8 cellular contexts compared by ENCODE assay signal in genomic region chr2:175203621-175204496, GRCh38. TPM values are rescaled to one million over a fixed set of nuclear protein-coding genes. Genes with fewer than 3 reads are reported as not detected.
DNase-seq lines count a peak whose midpoint lies in the region; ATAC-seq and TF ChIP-seq lines count a peak whose summit lies in the region.

No MANE protein-coding gene starts in this region.

- peaks cover 8% of the 10 kb centered on the region for H3K27me3 Mint-ChIP-seq in activated naive CD4-positive, alpha-beta T cell treated with anti-CD3 and anti-CD28 coated beads, Interleukin-2, amount 10 ng/mL, durations not matched to agents 7 days and 5 days

- no peaks in the 10 kb centered on the region for H3K36me3 Mint-ChIP-seq in activated naive CD4-positive, alpha-beta T cell treated with anti-CD3 and anti-CD28 coated beads, Interleukin-2, amount 10 ng/mL, durations not matched to agents 7 days and 5 days

- TF ChIP-seq CTCF in DOHH2 (IDR thresholded peaks at IDR 0.05; ENCODE audit: low read depth, low read length, poor library complexity, severe bottlenecking) = peak; percentile 64

- peak overlapping the region; percentile 92 for H2AFZ ChIP-seq in Karpas-422 (ENCODE audit: low read length)

- H3K9me3 Mint-ChIP-seq in activated naive CD4-positive, alpha-beta T cell treated with anti-CD3 and anti-CD28 coated beads, Interleukin-2, amount 10 ng/mL, durations not matched to agents 7 days and 5 days = no peaks in the 10 kb centered on the region

- ATAC-seq in GM21529 (IDR thresholded peaks at IDR 0.05; ENCODE audit: unreplicated experiment) = peak; percentile 79
- no peak for ATAC-seq in GM21737 (IDR thresholded peaks at IDR 0.05; ENCODE audit: unreplicated experiment)

- no peaks in the 10 kb centered on the region for H3K4me1 ChIP-seq in DOHH2 (ENCODE audit: control insufficient read depth, low read length)
- H3K4me1 ChIP-seq in Karpas-422 (ENCODE audit: low read length) = peaks cover 7% of the 10 kb centered on the region; the same call in 1 of the 2 replicates

- no peaks in the 10 kb centered on the region for H3F3A ChIP-seq in DOHH2 (ENCODE audit: control insufficient read depth, insufficient read depth)

- H3K4me3 Mint-ChIP-seq in activated naive CD4-positive, alpha-beta T cell treated with anti-CD3 and anti-CD28 coated beads, Interleukin-2, amount 10 ng/mL, durations not matched to agents 7 days and 5 days = no peak overlapping the region

- H3K9me3 ChIP-seq in DOHH2 (ENCODE audit: control insufficient read depth, insufficient read depth, low read length) (no peaks in the 10 kb centered on the region), Karpas-422 (ENCODE audit: low read length) (no peaks in the 10 kb centered on the region)

- no peaks in the 10 kb centered on the region for H3K9me2 ChIP-seq in DOHH2 (replicated peaks; ENCODE audit: control insufficient read depth, low read length)
- H3K9me2 ChIP-seq in Karpas-422 (replicated peaks; ENCODE audit: insufficient read depth, low read length) = no peaks in the 10 kb centered on the region

- H3K79me2 ChIP-seq in DOHH2 (ENCODE audit: control insufficient read depth, low read length) (no peaks in the 10 kb centered on the region), Karpas-422 (ENCODE audit: low read length) (no peaks in the 10 kb centered on the region)

- no peak overlapping the region for H3K27ac Mint-ChIP-seq in activated naive CD4-positive, alpha-beta T cell treated with anti-CD3 and anti-CD28 coated beads, Interleukin-2, amount 10 ng/mL, durations not matched to agents 7 days and 5 days

- no peak overlapping the region for H3K9ac ChIP-seq in Karpas-422 (ENCODE audit: low read length)

- peak; percentile 87 for DNase-seq in Karpas-422
- peak; percentile 62 for DNase-seq in RPMI7951 (ENCODE audit: low read depth)
- DNase-seq in activated naive CD4-positive, alpha-beta T cell treated with anti-CD3 and anti-CD28 coated beads, Interleukin-2, amount 10 ng/mL, durations not matched to agents 7 days and 5 days = peak; percentile 57
- peak in 26 of 51 donors; percentile 1 to 53 (median 14) for DNase-seq in hypothalamus (lab: John Stamatoyannopoulos, UW)
- DNase-seq in stimulated activated CD4-positive, alpha-beta T cell treated with anti-CD3 and anti-CD28 coated beads, Interleukin-12 subunit alpha, Interleukin-12 subunit beta, amount 100 ng/mL, for 48 hours (ENCODE audit: low read depth in 2 of 3, low spot score in 1 of 3) = peak; percentile 35 to 45 (median 39)

- H3K27me3 ChIP-seq in DOHH2 (ENCODE audit: control insufficient read depth, low read length) (peaks cover 10% of the 10 kb centered on the region; the same call in 1 of the 2 replicates), Karpas-422 (ENCODE audit: low read length) (no peaks in the 10 kb centered on the region)

- CTCF ChIA-PET in activated naive CD4-positive, alpha-beta T cell treated with anti-CD3 and anti-CD28 coated beads, Interleukin-2, amount 10 ng/mL, durations not matched to agents 7 days and 5 days (lab: Charles Lee) = interaction anchor here (0.7 to 2.6 kb wide), 10 partner anchors 10 to 173 kb away, joined by 3 to 21 read pairs (median 4); no protein-coding TSS in a partner anchor

- H3K4me1 Mint-ChIP-seq in activated naive CD4-positive, alpha-beta T cell treated with anti-CD3 and anti-CD28 coated beads, Interleukin-2, amount 10 ng/mL, durations not matched to agents 7 days and 5 days = peaks cover 4% of the 10 kb centered on the region

- H3K4me2 ChIP-seq in DOHH2 (ENCODE audit: low read length) (no peak overlapping the region), Karpas-422 (ENCODE audit: low read depth, low read length, poor library complexity, severe bottlenecking) (peak overlapping the region; percentile 48)

- H3K27ac ChIP-seq in DOHH2 (ENCODE audit: low read depth, low read length) = no peak overlapping the region
- H3K27ac ChIP-seq in Karpas-422 (ENCODE audit: low read length) = no peak overlapping the region

- no peaks in the 10 kb centered on the region for H3K36me3 ChIP-seq in DOHH2 (ENCODE audit: control insufficient read depth, low read length)
- H3K36me3 ChIP-seq in Karpas-422 (ENCODE audit: insufficient read depth, low read length) = no peaks in the 10 kb centered on the region

- H4K20me1 ChIP-seq in DOHH2 (ENCODE audit: control insufficient read depth, insufficient read depth, low read depth, low read length) (no peaks in the 10 kb centered on the region), Karpas-422 (ENCODE audit: insufficient read depth, low read depth, low read length) (no peaks in the 10 kb centered on the region)

- H3K4me3 ChIP-seq in DOHH2 (ENCODE audit: low read length) (no peak overlapping the region), Karpas-422 (ENCODE audit: low read length) (no peak overlapping the region)

RNA-seq across cellular contexts. Expression of gene ATP5MC3, which starts 22.3 kb away (rescaled TPM):
- 211 and 403 TPM in 2 replicates for total RNA-seq in Karpas-422 (2014; rRNA removed; shearing (Covaris generic); ENCODE audit: low replicate concordance)
- 320 and 403 TPM in 2 replicates for total RNA-seq in RPMI7951 (2014; rRNA removed; shearing (Covaris generic))

RNA-seq across cellular contexts. Expression of gene ATF2, which starts 35.9 kb away (rescaled TPM):
- 27.5 and 83.4 TPM in 2 replicates for total RNA-seq in Karpas-422 (2014; rRNA removed; shearing (Covaris generic); ENCODE audit: low replicate concordance)
- 55.0 and 73.3 TPM in 2 replicates for total RNA-seq in RPMI7951 (2014; rRNA removed; shearing (Covaris generic))

Comparison
In these comparisons a context has a peak if more than half of its experiments do, and no peak if none do; other contexts are left out.
1. DNase-seq: peak in every context shown above with its lines; median percentile 87 in Karpas-422; 62 in RPMI7951; 57 in activated naive CD4-positive, alpha-beta T cell treated with anti-CD3 and anti-CD28 coated beads, Interleukin-2, amount 10 ng/mL, durations not matched to agents 7 days and 5 days; 39 in stimulated activated CD4-positive, alpha-beta T cell treated with anti-CD3 and anti-CD28 coated beads, Interleukin-12 subunit alpha, Interleukin-12 subunit beta, amount 100 ng/mL, for 48 hours; 14 in hypothalamus.